8 cellular contexts compared by ENCODE assay signal in genomic region chr4:102625232-102625930, GRCh38.
DNase-seq lines count a peak whose midpoint lies in the region; ATAC-seq, FAIRE-seq and TF ChIP-seq lines count a peak whose summit lies in the region.

No MANE protein-coding gene starts in this region.

- H3K36me3 ChIP-seq in H1 (ENCODE audit: control insufficient read depth in 2 of 4, insufficient read depth in 4 of 4, low read length in 3 of 4): no peaks in the 10 kb centered on the region

- TF ChIP-seq RAD21 in H1 (IDR thresholded peaks at IDR 0.05 in 1 of 2, conservative IDR thresholded peaks at IDR 0.05 in 1 of 2; ENCODE audit: low read depth in 2 of 2, low read length in 2 of 2): peak; percentile 83 to 84

- no peak overlapping the region for H3K18ac ChIP-seq in H1 (ENCODE audit: extremely low read depth, low read length)

- H2AFZ ChIP-seq in H1 (ENCODE audit: low read length): peak overlapping the region; percentile 83; the same call in 1 of the 2 replicates

- DNase-seq in Jurkat, Clone E6-1 (ENCODE audit: low read depth, low spot score): peak; percentile 72
- DNase-seq in activated CD4-positive, CD25-positive, alpha-beta regulatory T cell treated with anti-CD3 and anti-CD28 coated beads, Interleukin-2, amount 50 U/mL, for 72 hours: peak; percentile 50
- no peak for DNase-seq in H1 (ENCODE audit: low read depth in 1 of 2, low spot score in 2 of 2)
- DNase-seq in natural killer cell treated with Interleukin-12 subunit alpha and Interleukin-12 subunit beta and Interleukin-15 and Interleukin-18, amount 100 ng/mL, for 72 hours (ENCODE audit: low spot score): peak; percentile 87
- DNase-seq in NCI-H524 (lab: John Stamatoyannopoulos, UW): no peak
- DNase-seq in NCI-H146 (lab: John Stamatoyannopoulos, UW): no peak

- H4K20me1 ChIP-seq in H1 (replicated peaks in 1 of 2; ENCODE audit: control insufficient read depth in 1 of 2, insufficient read depth in 2 of 2, low read length in 2 of 2): no peaks in the 10 kb centered on the region

- H3K14ac ChIP-seq in H1 (ENCODE audit: insufficient read length): no peak overlapping the region

- H3K23me2 ChIP-seq in H1 (ENCODE audit: low read depth, low read length): no peaks in the 10 kb centered on the region

- no peaks in the 10 kb centered on the region for H3K9me3 ChIP-seq in H1 (ENCODE audit: insufficient read depth in 2 of 2, low read depth in 1 of 2, low read length in 1 of 2)

- H3K27me3 Mint-ChIP-seq in natural killer cell treated with Interleukin-12 subunit alpha and Interleukin-12 subunit beta and Interleukin-15 and Interleukin-18, amount 100 ng/mL, for 72 hours: no peaks in the 10 kb centered on the region

- no peak for FAIRE-seq in H1 (lab: Jason Lieb, UNC)

- no peaks in the 10 kb centered on the region for H3K36me3 Mint-ChIP-seq in natural killer cell treated with Interleukin-12 subunit alpha and Interleukin-12 subunit beta and Interleukin-15 and Interleukin-18, amount 100 ng/mL, for 72 hours

- no peak overlapping the region for H3K4me2 ChIP-seq in H1 (ENCODE audit: insufficient read depth in 1 of 2, low read depth in 2 of 2, low read length in 2 of 2)

- no peaks in the 10 kb centered on the region for H3K79me2 ChIP-seq in H1 (ENCODE audit: control insufficient read depth in 1 of 2, insufficient read depth in 2 of 2, low read length in 2 of 2)

- 0 out of 7 replicates have a peak, but pooled peaks cover 0 to 3% (median 0%) of the 10 kb centered on the region in 4 experiments for H3K4me1 ChIP-seq in H1 (replicated peaks in 1 of 4; ENCODE audit: control insufficient read depth in 3 of 4, insufficient read depth in 4 of 4, low read length in 3 of 4)

- no peak overlapping the region for H2BK15ac ChIP-seq in H1 (ENCODE audit: low read length)

- H2BK12ac ChIP-seq in H1 (ENCODE audit: low read depth, low read length): no peak overlapping the region

- H3K4me3 ChIP-seq in GM12875 (ENCODE audit: low read depth, low read length): no peak overlapping the region
- no peak overlapping the region for H3K4me3 ChIP-seq in Jurkat, Clone E6-1 (ENCODE audit: low read length)
- H3K4me3 ChIP-seq in H1 (ENCODE audit: extremely low read depth in 1 of 4, insufficient read depth in 2 of 4, low read depth in 3 of 4, low read length in 4 of 4): no peak overlapping the region

- no peak overlapping the region for H4K5ac ChIP-seq in H1 (ENCODE audit: insufficient read length, low read depth, low read length)

- CTCF ChIA-PET in H1 (lab: Charles Lee; ENCODE audit: partially characterized antibody): interaction anchor here (0.6 to 2.1 kb wide), 8 partner anchors 14 to 407 kb away, joined by 3 to 15 read pairs (median 4); no protein-coding TSS in a partner anchor

- H3K9ac ChIP-seq in H1 (replicated peaks in 1 of 4; ENCODE audit: extremely low read depth in 1 of 4, low read depth in 3 of 4, low read length in 3 of 4): no peak overlapping the region

- peak; percentile 94 for ATAC-seq in GM21737 (IDR thresholded peaks at IDR 0.05; ENCODE audit: unreplicated experiment)
- ATAC-seq in natural killer cell treated with Interleukin-12 subunit alpha and Interleukin-12 subunit beta and Interleukin-15 and Interleukin-18, amount 100 ng/mL, for 72 hours: peak; percentile 94 to 95

- no peaks in the 10 kb centered on the region for H3K27me3 ChIP-seq in H1 (replicated peaks in 1 of 4; ENCODE audit: control insufficient read depth in 3 of 4, extremely low read depth in 1 of 4, insufficient read depth in 3 of 4, low read length in 3 of 4)

- H3K4ac ChIP-seq in H1 (replicated peaks; ENCODE audit: insufficient read length, low read depth, low read length): no peak overlapping the region

- no peak for TF ChIP-seq POLR2A in H1 (IDR thresholded peaks at IDR 0.05; ENCODE audit: control extremely low read depth in 1 of 2, low read depth in 2 of 2, low read length in 2 of 2)

- H3K27ac Mint-ChIP-seq in natural killer cell treated with Interleukin-12 subunit alpha and Interleukin-12 subunit beta and Interleukin-15 and Interleukin-18, amount 100 ng/mL, for 72 hours: peak overlapping the region; percentile 77 to 97

- H4K8ac ChIP-seq in H1 (ENCODE audit: extremely low read depth, insufficient read depth, low read length): no peak overlapping the region; the same call in 1 of the 2 replicates

- peaks cover 27 to 31% of the 10 kb centered on the region in 2 donors for H3K4me1 Mint-ChIP-seq in natural killer cell treated with Interleukin-12 subunit alpha and Interleukin-12 subunit beta and Interleukin-15 and Interleukin-18, amount 100 ng/mL, for 72 hours (ENCODE audit: low read depth in 2 of 2)

- H3K4me3 Mint-ChIP-seq in natural killer cell treated with Interleukin-12 subunit alpha and Interleukin-12 subunit beta and Interleukin-15 and Interleukin-18, amount 100 ng/mL, for 72 hours: peak overlapping the region; percentile 66

- H3K56ac ChIP-seq in H1 (replicated peaks; ENCODE audit: insufficient read length, low read depth, low read length): no peak overlapping the region

- POLR2A ChIA-PET in H1 (lab: Charles Lee; ENCODE audit: partially characterized antibody): no interaction called here

- no peaks in the 10 kb centered on the region for H3K9me3 Mint-ChIP-seq in natural killer cell treated with Interleukin-12 subunit alpha and Interleukin-12 subunit beta and Interleukin-15 and Interleukin-18, amount 100 ng/mL, for 72 hours

- H2AK5ac ChIP-seq in H1 (ENCODE audit: low read depth, low read length): no peak overlapping the region

- H3K79me1 ChIP-seq in H1 (ENCODE audit: low read depth, low read length): no peaks in the 10 kb centered on the region

- H2BK20ac ChIP-seq in H1 (ENCODE audit: low read length): no peak overlapping the region

- no peak overlapping the region for H3K27ac ChIP-seq in H1 (ENCODE audit: low read depth, low read length)

- no peak overlapping the region for H3K23ac ChIP-seq in H1 (ENCODE audit: insufficient read length)

- TF ChIP-seq CTCF in GM12875 (IDR thresholded peaks at IDR 0.05; ENCODE audit: borderline replicate concordance, insufficient read depth, low read depth, low read length) (peak; percentile 54), H1 (IDR thresholded peaks at IDR 0.05; ENCODE audit: control extremely low read depth in 1 of 3, insufficient read depth in 1 of 3, low read depth in 1 of 3, low read length in 3 of 3) (peak; percentile 31 to 60 (median 47))

- no peak overlapping the region for H4K91ac ChIP-seq in H1 (replicated peaks; ENCODE audit: insufficient read length, low read length)

- TF ChIP-seq EP300 in H1 (IDR thresholded peaks at IDR 0.05; ENCODE audit: borderline replicate concordance in 1 of 2, low read depth in 2 of 2, low read length in 2 of 2): no peak

- no peak overlapping the region for H2BK5ac ChIP-seq in H1 (ENCODE audit: low read depth, low read length)

- H2BK120ac ChIP-seq in H1 (replicated peaks; ENCODE audit: low read depth, low read length): no peak overlapping the region

- 56 to 88% methylated on average over 1 to 3 of the region's 3 CpGs for WGBS in H1 (ENCODE audit: extremely low coverage in 1 of 2, insufficient coverage in 1 of 2, insufficient read length in 1 of 2, insufficient replicate concordance in 2 of 2, low coverage in 1 of 2, low lambda C conversion rate in 2 of 2, missing lambda C conversion rate in 1 of 2), 2 experiments

TF ChIP-seq in H1, 55 proteins besides CTCF, POLR2A, EP300 and RAD21 (continues in another document):
- TF ChIP-seq BACH1 (IDR thresholded peaks at IDR 0.05; ENCODE audit: low read length) (no peak), EZH2 (IDR thresholded peaks at IDR 0.05; ENCODE audit: low read depth, low read length, severe bottlenecking) (no peak), HDAC6 (IDR thresholded peaks at IDR 0.05; ENCODE audit: low read depth, low read length) (no peak), TCF12 (IDR thresholded peaks at IDR 0.05; ENCODE audit: low read depth, low read length) (no peak), SAP30 (IDR thresholded peaks at IDR 0.05; ENCODE audit: insufficient read depth, insufficient replicate concordance, low read length) (no peak)

Comparison
In these comparisons a context has a peak if more than half of its experiments do, and no peak if none do; other contexts are left out.
1. DNase-seq: peak in Jurkat, Clone E6-1 (single experiment), activated CD4-positive, CD25-positive, alpha-beta regulatory T cell treated with anti-CD3 and anti-CD28 coated beads, Interleukin-2, amount 50 U/mL, for 72 hours (single experiment) and natural killer cell treated with Interleukin-12 subunit alpha and Interleukin-12 subunit beta and Interleukin-15 and Interleukin-18, amount 100 ng/mL, for 72 hours (single experiment); none in H1 (0 of 2), NCI-H524 (0 of 2) and NCI-H146 (single experiment).